20 cellular contexts compared by ENCODE assay signal in genomic region chr2:36960773-36961172, GRCh38. TPM values are rescaled to one million over a fixed set of nuclear protein-coding genes. Genes with fewer than 3 reads are reported as not detected.
DNase-seq lines count a peak whose midpoint lies in the region; ATAC-seq, FAIRE-seq and TF ChIP-seq lines count a peak whose summit lies in the region.
"Had no signal": no experiment of that assay in that cellular context is flagged by ENCODE, and none has a peak within 500 bp of the region (broad histone marks: within the 10 kb centered on the region; RNA-seq: fewer than 3 reads in every experiment).

No MANE protein-coding gene starts in this region.

- no peaks in the 10 kb centered on the region for H3K79me1 ChIP-seq in H9 (ENCODE audit: insufficient read depth, low read depth, low read length, poor library complexity, severe bottlenecking)
- H3K79me1 ChIP-seq in H1 (ENCODE audit: low read depth, low read length): no peaks in the 10 kb centered on the region
- H3K79me1 ChIP-seq in trophoblast cell (ENCODE audit: low read length): peaks cover 10% of the 10 kb centered on the region

- no peaks in the 10 kb centered on the region for H3K27me3 Mint-ChIP-seq in H9 (ENCODE audit: low read depth)
- no peaks in the 10 kb centered on the region for H3K27me3 Mint-ChIP-seq in activated CD8-positive, alpha-beta T cell treated with anti-CD3 and anti-CD28 coated beads, Interleukin-2, amount 10 ng/mL, durations not matched to agents 7 days and 5 days (ENCODE audit: low read depth)
- H3K27me3 Mint-ChIP-seq: CD4-positive, CD25-positive, alpha-beta regulatory T cell had no signal

- CTCF ChIA-PET in H1 (lab: Charles Lee; ENCODE audit: partially characterized antibody): no interaction called here
- CTCF ChIA-PET in activated CD8-positive, alpha-beta T cell treated with anti-CD3 and anti-CD28 coated beads, Interleukin-2, amount 10 ng/mL, durations not matched to agents 7 days and 5 days (lab: Charles Lee): no interaction called here

- no peak overlapping the region for H2BK20ac ChIP-seq in H9 (ENCODE audit: low read depth, low read length, poor library complexity, severe bottlenecking)
- no peak overlapping the region for H2BK20ac ChIP-seq in H1 (ENCODE audit: low read length)

- no peak for TF ChIP-seq RAD21 in H1 (IDR thresholded peaks at IDR 0.05 in 1 of 2, conservative IDR thresholded peaks at IDR 0.05 in 1 of 2; ENCODE audit: low read depth in 2 of 2, low read length in 2 of 2)

- no peak for ATAC-seq in upper lobe of right lung
- ATAC-seq in activated CD8-positive, alpha-beta T cell treated with anti-CD3 and anti-CD28 coated beads, Interleukin-2, amount 10 ng/mL, durations not matched to agents 7 days and 5 days: no peak
- ATAC-seq: HCT116 had no signal

- H3K36me3 Mint-ChIP-seq in H9 (ENCODE audit: insufficient read depth in 1 of 3, low read depth in 3 of 3): peaks cover 0 to 3% (median 0%) of the 10 kb centered on the region in 3 experiments; a peak in 2 of 7 replicates
- peaks cover 22% of the 10 kb centered on the region for H3K36me3 Mint-ChIP-seq in activated CD8-positive, alpha-beta T cell treated with anti-CD3 and anti-CD28 coated beads, Interleukin-2, amount 10 ng/mL, durations not matched to agents 7 days and 5 days (ENCODE audit: low read depth)

- H4K5ac ChIP-seq in H9 (ENCODE audit: insufficient read length, low read depth, low read length): no peak overlapping the region
- H4K5ac ChIP-seq in H1 (ENCODE audit: insufficient read length, low read depth, low read length): no peak overlapping the region

- no peak for TF ChIP-seq EP300 in H1 (IDR thresholded peaks at IDR 0.05; ENCODE audit: borderline replicate concordance in 1 of 2, low read depth in 2 of 2, low read length in 2 of 2)

- POLR2A ChIA-PET in H1 (lab: Charles Lee; ENCODE audit: partially characterized antibody): no interaction called here
- POLR2A ChIA-PET in activated CD8-positive, alpha-beta T cell treated with anti-CD3 and anti-CD28 coated beads, Interleukin-2, amount 10 ng/mL, durations not matched to agents 7 days and 5 days (lab: Charles Lee): no interaction called here

- H2AK5ac ChIP-seq in H9 (ENCODE audit: insufficient read length, low read length): no peak overlapping the region
- no peak overlapping the region for H2AK5ac ChIP-seq in H1 (ENCODE audit: low read depth, low read length)
- H2AK5ac ChIP-seq in trophoblast cell (ENCODE audit: low read length): no peak overlapping the region

- H3K79me2 ChIP-seq in H9 (ENCODE audit: insufficient read depth, low read length) (peaks cover 9% of the 10 kb centered on the region; the same call in 1 of the 2 replicates), H1 (ENCODE audit: control insufficient read depth in 1 of 2, insufficient read depth in 2 of 2, low read length in 2 of 2) (peaks cover 0 to 85% of the 10 kb centered on the region in 2 experiments; a peak in 3 of 4 replicates), trophoblast cell (ENCODE audit: control insufficient read depth, insufficient read depth, low read length, poor library complexity) (peaks cover 10% of the 10 kb centered on the region)

- H3K23me2 ChIP-seq in H9 (ENCODE audit: insufficient read length, low read depth, low read length, poor library complexity, severe bottlenecking) (peaks cover 4% of the 10 kb centered on the region), H1 (ENCODE audit: low read depth, low read length) (peaks cover 4% of the 10 kb centered on the region)

- H3K9ac ChIP-seq in H9 (ENCODE audit: extremely low read depth, insufficient read length, low read length) (no peak overlapping the region), HUES64 (ENCODE audit: low read depth, low read length) (no peak overlapping the region), H1 (replicated peaks in 1 of 4; ENCODE audit: extremely low read depth in 1 of 4, low read depth in 3 of 4, low read length in 3 of 4) (no peak overlapping the region), trophoblast cell (ENCODE audit: low read length) (no peak overlapping the region)

- H3K18ac ChIP-seq in H9 (ENCODE audit: insufficient read length, low read depth, low read length): no peak overlapping the region
- no peak overlapping the region; the same call in 1 of the 2 replicates for H3K18ac ChIP-seq in H1 (ENCODE audit: extremely low read depth, low read length)
- H3K18ac ChIP-seq in trophoblast cell (ENCODE audit: low read length): no peak overlapping the region

- no peaks in the 10 kb centered on the region for H3K36me3 ChIP-seq in HUES64 (ENCODE audit: insufficient read depth, low read length)
- H3K36me3 ChIP-seq in H1 (ENCODE audit: control insufficient read depth in 2 of 4, insufficient read depth in 4 of 4, low read length in 3 of 4): no peaks in the 10 kb centered on the region; a peak in 1 of 8 replicates
- no peaks in the 10 kb centered on the region for H3K36me3 ChIP-seq in trophoblast cell (ENCODE audit: control insufficient read depth in 1 of 2, insufficient read depth in 2 of 2, low read length in 2 of 2)
- no peaks in the 10 kb centered on the region for H3K36me3 ChIP-seq in upper lobe of right lung
- H3K36me3 ChIP-seq: BE2C had no signal

- H3K27ac ChIP-seq in H9 (ENCODE audit: insufficient read length, low read depth, low read length) (no peak overlapping the region), HUES64 (ENCODE audit: low read depth, low read length) (0 out of 2 replicates have a peak overlapping the region, but pooled peaks have one; percentile 5), H1 (ENCODE audit: low read depth, low read length) (no peak overlapping the region), trophoblast cell (ENCODE audit: low read depth, low read length) (no peak overlapping the region), upper lobe of right lung (no peak overlapping the region)

- no peaks in the 10 kb centered on the region for H4K20me1 ChIP-seq in H9 (ENCODE audit: control insufficient read depth, insufficient read depth, insufficient read length)
- H4K20me1 ChIP-seq in H1 (replicated peaks in 1 of 2; ENCODE audit: control insufficient read depth in 1 of 2, insufficient read depth in 2 of 2, low read length in 2 of 2): no peaks in the 10 kb centered on the region

- no CpG with 5 or more reads among the region's 5 CpGs for WGBS in H9 (ENCODE audit: extremely low coverage, insufficient read length, low lambda C conversion rate)
- WGBS in HUES64: 94% methylated on average over 5 of the region's 5 CpGs
- WGBS in H1 (ENCODE audit: extremely low coverage in 1 of 2, insufficient coverage in 1 of 2, insufficient read length in 1 of 2, insufficient replicate concordance in 2 of 2, low coverage in 1 of 2, low lambda C conversion rate in 2 of 2, missing lambda C conversion rate in 1 of 2), 2 experiments: 95% methylated on average over 4 of the region's 5 CpGs; no CpG with 5 or more reads in 1 of the 2 experiments
- no CpG with 5 or more reads among the region's 5 CpGs for WGBS in trophoblast cell (ENCODE audit: extremely low coverage, insufficient coverage, insufficient read length)

- H3K9me3 Mint-ChIP-seq in H9: no peaks in the 10 kb centered on the region
- H3K9me3 Mint-ChIP-seq in activated CD8-positive, alpha-beta T cell treated with anti-CD3 and anti-CD28 coated beads, Interleukin-2, amount 10 ng/mL, durations not matched to agents 7 days and 5 days (ENCODE audit: insufficient read depth): no peaks in the 10 kb centered on the region
- H3K9me3 Mint-ChIP-seq: CD4-positive, CD25-positive, alpha-beta regulatory T cell; CD8-positive, alpha-beta memory T cell had no signal

- no peak overlapping the region for H3K4me3 Mint-ChIP-seq in H9
- no peak overlapping the region for H3K4me3 Mint-ChIP-seq in activated CD8-positive, alpha-beta T cell treated with anti-CD3 and anti-CD28 coated beads, Interleukin-2, amount 10 ng/mL, durations not matched to agents 7 days and 5 days

- H3K27me3 ChIP-seq in H9 (ENCODE audit: insufficient read depth, low read length): no peaks in the 10 kb centered on the region
- no peaks in the 10 kb centered on the region for H3K27me3 ChIP-seq in HUES64 (ENCODE audit: insufficient read depth, low read length)
- no peaks in the 10 kb centered on the region for H3K27me3 ChIP-seq in H1 (replicated peaks in 1 of 4; ENCODE audit: control insufficient read depth in 3 of 4, extremely low read depth in 1 of 4, insufficient read depth in 3 of 4, low read length in 3 of 4)
- no peaks in the 10 kb centered on the region for H3K27me3 ChIP-seq in trophoblast cell (ENCODE audit: insufficient read depth, low read length)
- no peaks in the 10 kb centered on the region for H3K27me3 ChIP-seq in upper lobe of right lung
- H3K27me3 ChIP-seq: BE2C had no signal

- H3K4me3 ChIP-seq in HUES64 (ENCODE audit: low read length): no peak overlapping the region
- no peak overlapping the region for H3K4me3 ChIP-seq in H1 (ENCODE audit: extremely low read depth in 1 of 4, insufficient read depth in 2 of 4, low read depth in 3 of 4, low read length in 4 of 4)
- no peak overlapping the region for H3K4me3 ChIP-seq in trophoblast cell (ENCODE audit: low read depth, low read length)
- H3K4me3 ChIP-seq in upper lobe of right lung: no peak overlapping the region

- no peak overlapping the region for H3K4ac ChIP-seq in H9 (ENCODE audit: low read depth, low read length)
- peak overlapping the region; percentile 97 for H3K4ac ChIP-seq in H1 (replicated peaks; ENCODE audit: insufficient read length, low read depth, low read length)
- H3K4ac ChIP-seq in trophoblast cell (ENCODE audit: low read depth, low read length): peak overlapping the region; percentile 81

- H4K91ac ChIP-seq in H9 (ENCODE audit: insufficient read length, low read depth, low read length): no peak overlapping the region
- H4K91ac ChIP-seq in H1 (replicated peaks; ENCODE audit: insufficient read length, low read length): no peak overlapping the region
- no peak overlapping the region for H4K91ac ChIP-seq in trophoblast cell (ENCODE audit: low read depth, low read length)

- H3K4me2 ChIP-seq in H9 (ENCODE audit: insufficient read depth, insufficient read length, low read length) (no peak overlapping the region), H1 (ENCODE audit: insufficient read depth in 1 of 2, low read depth in 2 of 2, low read length in 2 of 2) (no peak overlapping the region), trophoblast cell (ENCODE audit: low read length) (no peak overlapping the region)

- intact Hi-C loops in upper lobe of right lung (cut with DNase I): no loop called here

- H3K56ac ChIP-seq in H9 (ENCODE audit: insufficient read length, low read depth, low read length): no peak overlapping the region
- H3K56ac ChIP-seq in H1 (replicated peaks; ENCODE audit: insufficient read length, low read depth, low read length): no peak overlapping the region

- peak overlapping the region in 1 of 3 experiments; percentile 45; a peak in 1 of 7 replicates for H3K27ac Mint-ChIP-seq in H9
- no peak overlapping the region for H3K27ac Mint-ChIP-seq in activated CD8-positive, alpha-beta T cell treated with anti-CD3 and anti-CD28 coated beads, Interleukin-2, amount 10 ng/mL, durations not matched to agents 7 days and 5 days

- H2BK15ac ChIP-seq in H9 (ENCODE audit: low read depth, low read length) (no peak overlapping the region), H1 (ENCODE audit: low read length) (no peak overlapping the region)

- H4K12ac ChIP-seq in trophoblast cell (ENCODE audit: low read depth, low read length): no peak overlapping the region

- H3K4me1 Mint-ChIP-seq in H9: peaks cover 64 to 68% of the 10 kb centered on the region in 2 experiments
- peaks cover 49% of the 10 kb centered on the region for H3K4me1 Mint-ChIP-seq in activated CD8-positive, alpha-beta T cell treated with anti-CD3 and anti-CD28 coated beads, Interleukin-2, amount 10 ng/mL, durations not matched to agents 7 days and 5 days (ENCODE audit: low read depth)

- FAIRE-seq in H1 (lab: Jason Lieb, UNC): no peak
- FAIRE-seq: A204.1, G401.6, GM12891, GM19239, HTR-8/SVneo had no signal

- no peak for DNase-seq in H9
- DNase-seq in H1 (ENCODE audit: low read depth in 1 of 2, low spot score in 2 of 2): no peak
- no peak for DNase-seq in trophoblast cell
- no peak for DNase-seq in NCI-H345 (lab: John Stamatoyannopoulos, UW)
- DNase-seq in upper lobe of right lung: no peak
- DNase-seq in activated CD8-positive, alpha-beta T cell treated with anti-CD3 and anti-CD28 coated beads, Interleukin-2, amount 10 ng/mL, durations not matched to agents 7 days and 5 days: no peak
- DNase-seq: ACHN; C1 segment of cervical spinal cord; CD4-positive, CD25-positive, alpha-beta regulatory T cell; CD8-positive, alpha-beta memory T cell; COR-L47; DMS 273 treated with DMSO at 0.1 percent for 48 hours had no signal

- H3K9me3 ChIP-seq in H9 (ENCODE audit: control insufficient read depth, low read depth, low read length): no peaks in the 10 kb centered on the region
- no peaks in the 10 kb centered on the region for H3K9me3 ChIP-seq in HUES64 (ENCODE audit: insufficient read depth, low read depth, low read length)
- H3K9me3 ChIP-seq in H1 (ENCODE audit: insufficient read depth in 2 of 2, low read depth in 1 of 2, low read length in 1 of 2): no peaks in the 10 kb centered on the region
- H3K9me3 ChIP-seq in trophoblast cell (ENCODE audit: insufficient read depth, low read depth, low read length): no peaks in the 10 kb centered on the region
- no peaks in the 10 kb centered on the region for H3K9me3 ChIP-seq in upper lobe of right lung
- H3K9me3 ChIP-seq: BE2C had no signal

- H2BK5ac ChIP-seq in H9 (ENCODE audit: insufficient read length, low read length) (no peak overlapping the region), H1 (ENCODE audit: low read depth, low read length) (no peak overlapping the region), trophoblast cell (ENCODE audit: low read depth, low read length, poor library complexity) (no peak overlapping the region)

- H3K4me1 ChIP-seq in H9 (ENCODE audit: insufficient read depth, low read length): peaks cover 2% of the 10 kb centered on the region; the same call in 1 of the 2 replicates
- peaks cover 43% of the 10 kb centered on the region for H3K4me1 ChIP-seq in HUES64 (ENCODE audit: insufficient read depth, low read length)
- H3K4me1 ChIP-seq in H1 (replicated peaks in 1 of 4; ENCODE audit: control insufficient read depth in 3 of 4, insufficient read depth in 4 of 4, low read length in 3 of 4): peaks cover 3 to 17% (median 12%) of the 10 kb centered on the region in 4 experiments; a peak in 5 of 7 replicates
- peaks cover 10% of the 10 kb centered on the region in 2 experiments for H3K4me1 ChIP-seq in trophoblast cell (ENCODE audit: control insufficient read depth in 1 of 2, insufficient read depth in 2 of 2, low read length in 2 of 2)
- H3K4me1 ChIP-seq in upper lobe of right lung: peaks cover 19% of the 10 kb centered on the region
- H3K4me1 ChIP-seq: BE2C had no signal

- peak overlapping the region; percentile 14 for H2BK120ac ChIP-seq in H9 (ENCODE audit: low read depth, low read length, poor library complexity, severe bottlenecking)
- H2BK120ac ChIP-seq in H1 (replicated peaks; ENCODE audit: low read depth, low read length): no peak overlapping the region
- H2BK120ac ChIP-seq in trophoblast cell (ENCODE audit: insufficient read depth, low read length, poor library complexity): no peak overlapping the region

- TF ChIP-seq CTCF in H9 (conservative IDR thresholded peaks at IDR 0.05) (no peak), H1 (IDR thresholded peaks at IDR 0.05; ENCODE audit: control extremely low read depth in 1 of 3, insufficient read depth in 1 of 3, low read depth in 1 of 3, low read length in 3 of 3) (no peak), upper lobe of right lung (IDR thresholded peaks at IDR 0.05) (no peak)

- H3K14ac ChIP-seq in H9 (ENCODE audit: insufficient read depth, low read length): no peak overlapping the region
- H3K14ac ChIP-seq in H1 (ENCODE audit: insufficient read length): no peak overlapping the region
- no peak overlapping the region for H3K14ac ChIP-seq in trophoblast cell (ENCODE audit: low read length)

- H2BK12ac ChIP-seq in H9 (ENCODE audit: insufficient read length, low read depth, low read length) (no peak overlapping the region), H1 (ENCODE audit: low read depth, low read length) (no peak overlapping the region; the same call in 1 of the 2 replicates), trophoblast cell (ENCODE audit: low read length) (no peak overlapping the region)

- H4K8ac ChIP-seq in H9 (replicated peaks; ENCODE audit: insufficient read length, low read depth, low read length) (no peak overlapping the region), H1 (ENCODE audit: extremely low read depth, insufficient read depth, low read length) (no peak overlapping the region), trophoblast cell (ENCODE audit: low read depth, low read length) (no peak overlapping the region)

- H3K23ac ChIP-seq in H9 (ENCODE audit: insufficient read length, low read depth, low read length) (no peak overlapping the region), H1 (ENCODE audit: insufficient read length) (no peak overlapping the region), trophoblast cell (ENCODE audit: low read length) (no peak overlapping the region)

- TF ChIP-seq POLR2A in H1 (IDR thresholded peaks at IDR 0.05; ENCODE audit: control extremely low read depth in 1 of 2, low read depth in 2 of 2, low read length in 2 of 2): no peak

- no peak overlapping the region for H3T11ph ChIP-seq in H9 (ENCODE audit: low read length)

- H2AFZ ChIP-seq in H9 (ENCODE audit: low read length) (no peak overlapping the region), H1 (ENCODE audit: low read length) (no peak overlapping the region), trophoblast cell (ENCODE audit: insufficient read depth, low read length, poor library complexity) (no peak overlapping the region)

RNA-seq across cellular contexts. Expression of gene STRN, which starts 5.6 kb away (rescaled TPM):
- total RNA-seq in H9 (2021): 31.4 and 31.7 TPM in 2 replicates
- 16.8 TPM for polyA plus RNA-seq in HUES64 (2013, experiment 1 of 2)
- 19.5 TPM for polyA plus RNA-seq in HUES64 (2013, experiment 2 of 2)
- total RNA-seq in H1 (2021; fragmentation: NEBNext Ultra II Directional; extraction: Animal tissue kit (Norgen Biotek cat#: 25700)): 38.9 and 47.0 TPM in 2 replicates
- 6.4 and 8.3 TPM in 2 replicates for polyA plus RNA-seq in H1 (2011; rRNA removed)
- polyA plus RNA-seq in H1 (2011; cell fraction: cytosol; rRNA removed): 9.6 TPM
- 10.9 TPM for polyA plus RNA-seq in H1 (2011; cell fraction: nucleus; rRNA removed)
- polyA plus RNA-seq in H1 (2012, experiment 1 of 2): 10.3 to 17.8 TPM (median 13.3 TPM) in 4 replicates
- polyA plus RNA-seq in H1 (2012, experiment 2 of 2): 0.77 TPM
- 13.5 TPM for polyA plus RNA-seq in H1 (2013, experiment 1 of 2)
- polyA plus RNA-seq in H1 (2013, experiment 2 of 2): 14.2 TPM
- 42.3 and 68.5 TPM in 2 replicates for polyA minus RNA-seq in H1 (2011; rRNA and poly(A)+ RNA removed)
- polyA minus RNA-seq in H1 (2011; cell fraction: cytosol; rRNA and poly(A)+ RNA removed): 22.1 TPM
- 31.7 TPM for polyA minus RNA-seq in H1 (2011; cell fraction: nucleus; rRNA and poly(A)+ RNA removed)
- polyA plus RNA-seq in trophoblast cell (2013): 24.2 and 24.7 TPM in 2 replicates
- total RNA-seq in upper lobe of right lung: 33.1 TPM
- 10 to 100 TPM; 35.8 to 38.1 TPM for total RNA-seq in activated CD8-positive, alpha-beta T cell treated with anti-CD3 and anti-CD28 coated beads, Interleukin-2, amount 10 ng/mL, durations not matched to agents 7 days and 5 days
